ENCODE assay signal across 16 cellular contexts in the genomic region with DNA sequence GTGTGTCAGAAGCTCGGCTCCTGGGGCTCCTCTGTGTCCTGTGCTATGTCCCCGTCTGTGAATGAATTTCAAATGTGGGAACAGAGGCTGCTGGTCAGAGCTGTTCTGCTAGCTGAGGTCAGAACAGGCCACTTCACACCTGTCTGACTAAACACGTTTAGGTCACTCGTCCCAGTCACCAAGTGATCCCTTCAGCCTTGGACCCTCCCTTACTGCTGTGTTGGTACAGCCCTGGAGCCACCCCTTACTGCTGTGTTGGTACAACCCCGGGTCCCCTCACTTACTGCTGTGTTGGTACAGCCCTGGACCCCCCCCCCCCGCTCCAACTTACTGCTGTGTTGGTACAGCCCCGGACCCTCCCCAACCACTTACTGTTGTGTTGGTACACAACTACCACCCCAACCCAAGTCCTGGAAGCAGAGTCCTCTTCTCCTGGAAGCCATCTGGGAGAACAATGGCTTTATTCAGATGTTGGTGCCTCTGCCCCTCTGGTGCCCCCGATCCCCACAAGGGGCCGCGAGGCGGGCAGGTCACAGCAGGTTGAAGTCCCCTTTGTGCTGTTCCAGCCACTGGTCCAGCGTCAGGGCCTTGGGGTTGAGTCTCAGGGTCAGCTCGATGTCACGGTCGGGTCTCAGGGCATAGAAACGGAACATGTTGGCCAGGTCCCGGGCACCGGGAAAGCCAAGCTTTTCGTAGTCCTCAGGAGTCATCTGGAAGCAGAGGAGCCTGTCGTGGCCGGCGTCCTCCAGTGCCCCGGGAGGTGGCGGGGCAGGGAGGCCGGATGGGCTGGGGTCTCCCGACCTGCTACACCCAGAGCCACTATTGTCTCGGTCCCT. TPM values are rescaled to one million over a fixed set of nuclear protein-coding genes. Genes with fewer than 3 reads are reported as not detected.
DNase-seq lines count a peak whose midpoint lies in the region; ATAC-seq, FAIRE-seq and TF ChIP-seq lines count a peak whose summit lies in the region.
"Had no signal": no experiment of that assay in that cellular context is flagged by ENCODE, and none has a peak within 500 bp of the region (broad histone marks: within the 10 kb centered on the region; RNA-seq: fewer than 3 reads in every experiment).

No MANE protein-coding gene starts in this region.

- no peaks in the 10 kb centered on the region for H3K9me3 Mint-ChIP-seq in stimulated activated naive CD8-positive, alpha-beta T cell treated with anti-CD3 and anti-CD28 coated beads, Interleukin-15, amount 100 ng/mL, for 72 hours
- no peaks in the 10 kb centered on the region for H3K9me3 Mint-ChIP-seq in T-cell
- H3K9me3 Mint-ChIP-seq: naive B cell had no signal

- no peaks in the 10 kb centered on the region for H3K4me1 ChIP-seq in Peyer's patch
- H3K4me1 ChIP-seq: body of pancreas had no signal

- no peak for TF ChIP-seq CTCF in Peyer's patch (IDR thresholded peaks at IDR 0.05)

- H3K36me3 ChIP-seq in Peyer's patch, result peaks cover 0 to 39% (median 0%) of the 10 kb centered on the region in 3 donors

- H3K36me3 Mint-ChIP-seq in T-cell, result peaks cover 20% of the 10 kb centered on the region

- H3K4me3 Mint-ChIP-seq in stimulated activated naive CD8-positive, alpha-beta T cell treated with anti-CD3 and anti-CD28 coated beads, Interleukin-15, amount 100 ng/mL, for 72 hours, result no peak overlapping the region
- H3K4me3 Mint-ChIP-seq in T-cell, result no peak overlapping the region
- H3K4me3 Mint-ChIP-seq: B cell, naive B cell had no signal

- H3K27ac Mint-ChIP-seq in stimulated activated naive CD8-positive, alpha-beta T cell treated with anti-CD3 and anti-CD28 coated beads, Interleukin-15, amount 100 ng/mL, for 72 hours, result peak overlapping the region in 1 of 2 donors; percentile 80
- peak overlapping the region; percentile 34 to 72 for H3K27ac Mint-ChIP-seq in T-cell
- H3K27ac Mint-ChIP-seq: B cell had no signal

- no peak overlapping the region for H3K4me3 ChIP-seq in Peyer's patch
- H3K4me3 ChIP-seq: body of pancreas, esophagus muscularis mucosa, spleen had no signal

- no peak for DNase-seq in stimulated activated naive CD8-positive, alpha-beta T cell treated with anti-CD3 and anti-CD28 coated beads, Interleukin-15, amount 100 ng/mL, for 72 hours
- no peak for DNase-seq in stimulated activated naive CD8-positive, alpha-beta T cell treated with anti-CD3 and anti-CD28 coated beads, Interleukin-15, Interleukin-2, amounts not matched to agents 100 U/mL and 50 U/mL, for 24 hours
- DNase-seq in T-cell (no peak), Peyer's patch (no peak), H54 (ENCODE audit: insufficient read length, low spot score) (no peak)
- DNase-seq: body of pancreas, GOT3, naive B cell, NCI-H2081 treated with DMSO at 0.1 percent for 48 hours, PC-3, spleen had no signal

- no peaks in the 10 kb centered on the region for H3K27me3 ChIP-seq in layer of hippocampus (ENCODE audit: control insufficient read depth, insufficient read depth, low read length)
- no peaks in the 10 kb centered on the region for H3K27me3 ChIP-seq in Peyer's patch
- H3K27me3 ChIP-seq: body of pancreas, esophagus muscularis mucosa, spleen had no signal

- H3K9me3 ChIP-seq in Peyer's patch, result no peaks in the 10 kb centered on the region
- H3K9me3 ChIP-seq: body of pancreas, esophagus muscularis mucosa, spleen had no signal

- CTCF ChIA-PET in T-cell (lab: Charles Lee), result no interaction called here

- POLR2A ChIA-PET in T-cell (lab: Charles Lee), result no interaction called here

- H3K27ac ChIP-seq in layer of hippocampus (ENCODE audit: low read depth, low read length), result peak overlapping the region; percentile 78
- H3K27ac ChIP-seq in temporal lobe (ENCODE audit: low read depth, low read length), result peak overlapping the region; percentile 84
- no peak overlapping the region for H3K27ac ChIP-seq in Peyer's patch
- H3K27ac ChIP-seq: body of pancreas, esophagus muscularis mucosa, spleen had no signal

- no peak for TF ChIP-seq POLR2A in Peyer's patch (IDR thresholded peaks at IDR 0.05)
- TF ChIP-seq POLR2A in H54 (IDR thresholded peaks at IDR 0.05; ENCODE audit: low read depth, low read length), result no peak

- peak; percentile 45 for ATAC-seq in stimulated activated naive CD8-positive, alpha-beta T cell treated with anti-CD3 and anti-CD28 coated beads, Interleukin-15, amount 100 ng/mL, for 72 hours
- ATAC-seq in stimulated activated naive CD8-positive, alpha-beta T cell treated with anti-CD3 and anti-CD28 coated beads, Interleukin-15, Interleukin-2, amounts not matched to agents 100 U/mL and 50 U/mL, for 24 hours, result no peak
- ATAC-seq in T-cell (replicated peaks in 1 of 4) (no peak), HG02884 (IDR thresholded peaks at IDR 0.05; ENCODE audit: unreplicated experiment) (no peak)
- ATAC-seq: body of pancreas, PC-3 had no signal

- no peak for FAIRE-seq in H54 (lab: Jason Lieb, UNC)

- no peaks in the 10 kb centered on the region for H3K27me3 Mint-ChIP-seq in stimulated activated naive CD8-positive, alpha-beta T cell treated with anti-CD3 and anti-CD28 coated beads, Interleukin-15, amount 100 ng/mL, for 72 hours
- H3K27me3 Mint-ChIP-seq in T-cell, result no peaks in the 10 kb centered on the region
- H3K27me3 Mint-ChIP-seq: B cell, naive B cell had no signal

- H3K4me1 Mint-ChIP-seq in stimulated activated naive CD8-positive, alpha-beta T cell treated with anti-CD3 and anti-CD28 coated beads, Interleukin-15, amount 100 ng/mL, for 72 hours, result peaks cover 36% of the 10 kb centered on the region
- peaks cover 24 to 35% (median 30%) of the 10 kb centered on the region in 3 donors for H3K4me1 Mint-ChIP-seq in T-cell
- H3K4me1 Mint-ChIP-seq: B cell had no signal

RNA-seq across cellular contexts. Expression of gene NMRAL1, which starts 13.0 kb away (rescaled TPM):
- total RNA-seq in T-cell (10 to 100 TPM; 50.1 to 79.1 (median 62.1) TPM), temporal lobe (39.1 TPM), Peyer's patch (10 to 100 TPM; 41.5 to 74.5 (median 58.1) TPM)

RNA-seq across cellular contexts. Expression of gene HMOX2, which starts 14.7 kb away (rescaled TPM):
- total RNA-seq in T-cell (10 to 100 TPM; 49.1 to 74.4 (median 70.5) TPM), temporal lobe (30.0 TPM), Peyer's patch (10 to 100 TPM; 37.1 to 64.8 (median 61.1) TPM)

RNA-seq across cellular contexts. Expression of gene DNAJA3, which starts 35.8 kb away (rescaled TPM):
- total RNA-seq in T-cell (10 to 100 TPM; 37.7 to 73.8 (median 65.7) TPM), temporal lobe (21.1 TPM), Peyer's patch (10 to 100 TPM; 51.4 to 70.1 (median 54.0) TPM)

RNA-seq across cellular contexts. Expression of gene CORO7, which starts 45.1 kb away (rescaled TPM):
- 100 to 1,000 TPM; 213 to 675 (median 230) TPM for total RNA-seq in T-cell
- 25.6 TPM for total RNA-seq in temporal lobe
- total RNA-seq in Peyer's patch, result 100 to 1,000 TPM in 2 of 4 donors, 10 to 100 TPM in 2; 73.4 to 219 (median 110) TPM

Comparison
In these comparisons a context has a peak if more than half of its experiments do, and no peak if none do; other contexts are left out.
1. H3K27ac ChIP-seq: peak in layer of hippocampus (single experiment) and temporal lobe (single experiment); none in Peyer's patch (0 of 4).